In the genomic region with DNA sequence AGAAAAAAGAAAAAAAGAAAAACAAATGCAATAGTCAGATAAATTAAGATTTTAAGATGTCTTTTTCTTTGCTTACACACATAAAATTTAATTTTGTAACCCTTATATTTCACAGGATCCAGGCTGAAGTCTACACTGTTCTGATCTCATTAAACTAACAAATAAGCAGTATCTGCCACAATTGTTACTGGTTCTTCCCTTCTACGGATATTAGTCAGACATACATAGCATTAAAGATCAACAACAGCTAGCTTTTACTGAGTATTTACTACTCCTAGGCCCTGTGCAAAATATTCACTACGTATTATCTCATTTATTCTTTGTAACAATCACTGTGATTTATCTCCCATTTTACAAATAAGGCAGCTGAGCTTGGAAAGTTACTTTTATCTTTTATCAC, we compare ENCODE assay signal across 22 cellular contexts.
"Had no signal": no experiment of that assay in that cellular context is flagged by ENCODE, and none has a peak within 500 bp of the region (broad histone marks: within the 10 kb centered on the region; RNA-seq: fewer than 3 reads in every experiment).

No MANE protein-coding gene starts in this region.

- H3K27me3 Mint-ChIP-seq: natural killer cell treated with Interleukin-12 subunit alpha and Interleukin-12 subunit beta and Interleukin-15 and Interleukin-18, amount 100 ng/mL, for 72 hours; stimulated activated naive CD8-positive, alpha-beta T cell treated with anti-CD3 and anti-CD28 coated beads, Interleukin-15, amount 100 ng/mL, for 72 hours had no signal

- H3K4me3 Mint-ChIP-seq: effector memory CD8-positive, alpha-beta T cell; memory B cell; natural killer cell treated with Interleukin-12 subunit alpha and Interleukin-12 subunit beta and Interleukin-15 and Interleukin-18, amount 100 ng/mL, for 72 hours; stimulated activated naive CD8-positive, alpha-beta T cell treated with anti-CD3 and anti-CD28 coated beads, Interleukin-15, amount 100 ng/mL, for 72 hours had no signal

- H3K4me2 ChIP-seq: smooth muscle cell had no signal

- H3K27ac ChIP-seq: colonic mucosa, gastrocnemius medialis, pancreas, right lobe of liver, suprapubic skin, transverse colon, upper lobe of right lung had no signal

- H3K27me3 ChIP-seq: colonic mucosa, gastrocnemius medialis, pancreas, right lobe of liver, suprapubic skin, transverse colon, upper lobe of right lung, uterus had no signal

- DNase-seq: colonic mucosa; effector memory CD8-positive, alpha-beta T cell; gastrocnemius medialis; head of caudate nucleus; left ventricle myocardium superior; occipital lobe; pancreas; right lobe of liver; stimulated activated CD4-positive, alpha-beta T cell treated with anti-CD3 and anti-CD28 coated beads, Interleukin-12 subunit alpha, Interleukin-12 subunit beta, amount 100 ng/mL, for 4 hours; stimulated activated CD4-positive, alpha-beta T cell treated with anti-CD3 and anti-CD28 coated beads, Interleukin-1b, Interleukin-23, amount 100 ng/mL, for 48 hours; stimulated activated CD4-positive, alpha-beta T cell treated with anti-CD3 and anti-CD28 coated beads, Interleukin-4, amount 100 ng/mL, for 1 hour; stimulated activated CD8-positive, alpha-beta memory T cell treated with anti-CD3 and anti-CD28 coated beads, Interleukin-4, amount 100 ng/mL, for 48 hours; stimulated activated naive CD4-positive, alpha-beta T cell; stimulated activated naive CD8-positive, alpha-beta T cell treated with anti-CD3 and anti-CD28 coated beads, Interleukin-15, amount 100 ng/mL, for 72 hours; transverse colon; upper lobe of right lung; uterus had no signal

- H3K9me3 ChIP-seq: colonic mucosa, gastrocnemius medialis, pancreas, right lobe of liver, suprapubic skin, transverse colon, upper lobe of right lung, uterus had no signal

- H3K9me3 Mint-ChIP-seq: effector memory CD8-positive, alpha-beta T cell; memory B cell; natural killer cell treated with Interleukin-12 subunit alpha and Interleukin-12 subunit beta and Interleukin-15 and Interleukin-18, amount 100 ng/mL, for 72 hours; stimulated activated naive CD8-positive, alpha-beta T cell treated with anti-CD3 and anti-CD28 coated beads, Interleukin-15, amount 100 ng/mL, for 72 hours had no signal

- H3K4me3 ChIP-seq: colonic mucosa, gastrocnemius medialis, lung, pancreas, right lobe of liver, smooth muscle cell, suprapubic skin, transverse colon, upper lobe of right lung, uterus had no signal

- H3K36me3 Mint-ChIP-seq: memory B cell; natural killer cell treated with Interleukin-12 subunit alpha and Interleukin-12 subunit beta and Interleukin-15 and Interleukin-18, amount 100 ng/mL, for 72 hours had no signal

- H3K27ac Mint-ChIP-seq: effector memory CD8-positive, alpha-beta T cell; memory B cell had no signal

- H3K36me3 ChIP-seq: colonic mucosa, gastrocnemius medialis, pancreas, right lobe of liver, suprapubic skin, transverse colon, upper lobe of right lung, uterus had no signal

- H3K4me1 ChIP-seq: colonic mucosa, uterus had no signal
